Comparison of ENCODE assay signal across 16 cellular contexts in genomic region chr11:6232899-6233298, GRCh38. TPM values are rescaled to one million over a fixed set of nuclear protein-coding genes. Genes with fewer than 3 reads are reported as not detected.
A peak's percentile ranks its signal among the peaks of the same experiment; 100 is the strongest.
DNase-seq lines count a peak whose midpoint lies in the region; ATAC-seq, FAIRE-seq and TF ChIP-seq lines count a peak whose summit lies in the region.
"Had no signal": no experiment of that assay in that cellular context is flagged by ENCODE, and none has a peak within 500 bp of the region (broad histone marks: within the 10 kb centered on the region; RNA-seq: fewer than 3 reads in every experiment).

No MANE protein-coding gene starts in this region.

- H3K9me3 ChIP-seq in GM12878 (replicated peaks; ENCODE audit: control insufficient read depth, insufficient read depth, low read length), result no peaks in the 10 kb centered on the region; the same call in 2 of the 3 replicates
- H3K9me3 ChIP-seq: pancreas, SJSA1 had no signal

- H2AFZ ChIP-seq in GM12878 (ENCODE audit: control insufficient read depth, low read depth, low read length), result no peak overlapping the region

- TF ChIP-seq CTCF in HL-60 (IDR thresholded peaks at IDR 0.05; ENCODE audit: insufficient read depth, low read length) (no peak), GM12878 (IDR thresholded peaks at IDR 0.05 in 2 of 3, conservative IDR thresholded peaks at IDR 0.05 in 1 of 3; ENCODE audit: control insufficient read depth in 2 of 3, extremely low read depth in 1 of 3, insufficient read depth in 1 of 3, low read depth in 3 of 3, low read length in 3 of 3) (no peak), nephron progenitor cell (IDR thresholded peaks at IDR 0.05) (no peak)

- no TSS peak for BruUV-seq in GM12878 (replicated peaks; lab: Mats Ljungman, UMichigan)

- H3K4me1 Mint-ChIP-seq in nephron progenitor cell, result peaks cover 22% of the 10 kb centered on the region

- POLR2A ChIA-PET in GM12878 (lab: Charles Lee), result no interaction called here

- in situ Hi-C loops in GM12878 (cut with MboI), result no loop called here

- peaks cover 3% of the 10 kb centered on the region; the same call in 1 of the 2 replicates for H3K4me1 ChIP-seq in GM12878 (ENCODE audit: control insufficient read depth, insufficient read depth, low read length)
- H3K4me1 ChIP-seq: SJSA1 had no signal

- H3K4me3 ChIP-seq in HL-60 (replicated peaks; ENCODE audit: insufficient read depth, low read length), result peak overlapping the region; percentile 99
- H3K4me3 ChIP-seq in GM12878, result no peak overlapping the region
- H3K4me3 ChIP-seq: SJSA1 had no signal

- SMC1A ChIA-PET in GM12878 (lab: Charles Lee; ENCODE audit: uncharacterized antibody, unreplicated experiment), result interaction anchor here (0.9 to 4.2 kb wide), 2 partner anchors 26 to 28 kb away, joined by 3 to 12 read pairs; partner anchors contain the start of gene C11orf42

- CTCF ChIA-PET in GM12878 (lab: Yijun Ruan, JAX), result interaction anchor here (0.6 to 6.7 kb wide), 3 partner anchors 18 to 1452 kb away, joined by 3 to 55 read pairs (median 6); no protein-coding TSS in a partner anchor

- no peaks in the 10 kb centered on the region for H3K27me3 ChIP-seq in HL-60 (ENCODE audit: insufficient read depth, poor library complexity, severe bottlenecking)
- H3K27me3 ChIP-seq in GM12878 (replicated peaks in 1 of 2; ENCODE audit: control insufficient read depth in 2 of 2, insufficient read depth in 2 of 2, low read length in 1 of 2), result no peaks in the 10 kb centered on the region
- H3K27me3 ChIP-seq: pancreas, SJSA1 had no signal

- no peak for TF ChIP-seq POLR2A in GM12878 (IDR thresholded peaks at IDR 0.05; ENCODE audit: low read depth, low read length)

- no peaks in the 10 kb centered on the region for H4K20me1 ChIP-seq in GM12878 (ENCODE audit: control insufficient read depth, insufficient read depth)

- no peak overlapping the region for H3K9ac ChIP-seq in GM12878 (ENCODE audit: control insufficient read depth, insufficient read depth, low read length)

- TF ChIP-seq RAD21 in GM12878 (IDR thresholded peaks at IDR 0.05; ENCODE audit: insufficient read depth, low read depth, low read length), result no peak

- RAD21 ChIA-PET in GM12878 (lab: Charles Lee; ENCODE audit: unreplicated experiment), result no interaction called here

- no peaks in the 10 kb centered on the region for H3K36me3 ChIP-seq in GM12878 (ENCODE audit: control insufficient read depth in 2 of 2, insufficient read depth in 2 of 2, low read length in 1 of 2)
- H3K36me3 ChIP-seq: pancreas, SJSA1 had no signal

- no peaks in the 10 kb centered on the region for H3K9me3 Mint-ChIP-seq in nephron progenitor cell

- peak overlapping the region; percentile 99 for H3K4me3 Mint-ChIP-seq in nephron progenitor cell

- no peak overlapping the region for H3K27ac ChIP-seq in HL-60 (replicated peaks)
- no peak overlapping the region for H3K27ac ChIP-seq in GM12878 (ENCODE audit: control insufficient read depth, insufficient read depth)
- H3K27ac ChIP-seq: pancreas, SJSA1 had no signal

- TF ChIP-seq EP300 in GM12878 (IDR thresholded peaks at IDR 0.05; ENCODE audit: borderline replicate concordance in 1 of 2, control insufficient read depth in 1 of 2, low read depth in 2 of 2, low read length in 2 of 2), result no peak

- DNase-seq in DMS53 (lab: John Stamatoyannopoulos, UW) (peak; percentile 17), DMS53 treated with DMSO at 0.1 percent for 48 hours (lab: John Stamatoyannopoulos, UW; ENCODE audit: unreplicated experiment) (no peak), HL-60 (ENCODE audit: low read depth in 1 of 2, low spot score in 1 of 2) (no peak), GM12878 (ENCODE audit: low read depth, low spot score) (no peak), nephron progenitor cell (no peak), dedifferentiated amniotic fluid mesenchymal stem cell (ENCODE audit: extremely low spot score) (no peak)
- DNase-seq: activated CD8-positive, alpha-beta memory T cell treated with anti-CD3 and anti-CD28 coated beads for 24 hours; GDM1; islet precursor cell; pancreas had no signal

- peaks cover 5% of the 10 kb centered on the region for H3K27me3 Mint-ChIP-seq in nephron progenitor cell (ENCODE audit: low read depth, poor library complexity)

- intact Hi-C loops in GM12878 (cut with micrococcal nuclease; ENCODE audit: unreplicated experiment), result loop anchor here (10.0 kb wide), 2 partner anchors 252 to 512 kb away; partner anchors contain the start of genes ARFIP2 and TIMM10B

- peak overlapping the region; percentile 45 for H3K4me2 ChIP-seq in GM12878 (ENCODE audit: control insufficient read depth, insufficient read depth)

- ATAC-seq in GM12878 (no peak), GM21360 (IDR thresholded peaks at IDR 0.05; ENCODE audit: unreplicated experiment) (no peak), GM19395 (IDR thresholded peaks at IDR 0.05; ENCODE audit: unreplicated experiment) (no peak)
- ATAC-seq: pancreas had no signal

- H3K36me3 Mint-ChIP-seq in nephron progenitor cell (ENCODE audit: low read depth), result peaks cover 9% of the 10 kb centered on the region

- H3K79me2 ChIP-seq in GM12878 (ENCODE audit: control insufficient read depth, insufficient read depth, low read length), result peaks cover 20% of the 10 kb centered on the region

- no peak for FAIRE-seq in GM12878 (lab: Jason Lieb, UNC)
- FAIRE-seq: pancreas had no signal

- no peak overlapping the region for H3K27ac Mint-ChIP-seq in nephron progenitor cell

RNA-seq across cellular contexts. Expression of gene FHIP1B, which starts 1.5 kb away (rescaled TPM):
- total RNA-seq in GM12878 (2013; cell fraction: nucleolus; rRNA removed), result 44.9 and 53.5 TPM in 2 replicates
- 12.0 and 16.0 TPM in 2 replicates for total RNA-seq in GM12878 (2014; rRNA removed)
- 7.4 and 8.8 TPM in 2 replicates for total RNA-seq in GM12878 (2014; rRNA removed; fragmentation: Illumina TruSeq; extraction: Trizol)
- 14.9 and 17.0 TPM in 2 replicates for total RNA-seq in GM12878 (2021)
- 10.5 TPM for polyA plus RNA-seq in GM12878 (2011; ENCODE audit: low read depth)
- polyA plus RNA-seq in GM12878 (2011; rRNA removed), result 18.1 and 28.1 TPM in 2 replicates
- polyA plus RNA-seq in GM12878 (2011; cell fraction: cytosol; rRNA removed), result 38.7 and 45.4 TPM in 2 replicates
- 186 and 193 TPM in 2 replicates for polyA plus RNA-seq in GM12878 (2011; cell fraction: nucleus; rRNA removed)
- polyA plus RNA-seq in GM12878 (2012), result 12.9 and 13.4 TPM in 2 replicates
- 7.7 and 11.6 TPM in 2 replicates for polyA plus RNA-seq in GM12878 (2014; fragmentation: Illumina TruSeq; extraction: Trizol)
- 1 to 10 TPM in 1 of 2 experiments, under 1 TPM in 1; 0.90 to 1.3 TPM for polyA plus RNA-seq in GM12878 (2014; fragmentation: Nextera tagmentation; extraction: Ambion mirVana)
- polyA plus RNA-seq in GM12878 (2014; rRNA removed), result 24.6 and 25.3 TPM in 2 replicates
- 10 to 100 TPM in 1 of 2 experiments, 1 to 10 TPM in 1; 7.8 to 10.7 TPM for polyA plus RNA-seq in GM12878 (2016; fragmentation: Nextera tagmentation; extraction: Ambion mirVana)
- 29.3 and 35.3 TPM in 2 replicates for polyA minus RNA-seq in GM12878 (2011; rRNA and poly(A)+ RNA removed)
- 6.4 and 7.8 TPM in 2 replicates for polyA minus RNA-seq in GM12878 (2011; cell fraction: cytosol; rRNA and poly(A)+ RNA removed)
- 41.0 and 53.2 TPM in 2 replicates for polyA minus RNA-seq in GM12878 (2011; cell fraction: nucleus; rRNA and poly(A)+ RNA removed)

RNA-seq across cellular contexts. Expression of gene CNGA4, which starts 6.0 kb away (rescaled TPM):
- total RNA-seq in GM12878 (2013; cell fraction: nucleolus; rRNA removed), result 0.24 and 0.46 TPM in 2 replicates
- 0.06 and 0.11 TPM in 2 replicates for total RNA-seq in GM12878 (2014; rRNA removed)
- total RNA-seq in GM12878 (2014; rRNA removed; fragmentation: Illumina TruSeq; extraction: Trizol), result not detected in 2 replicates
- 0.10 TPM in 1 of 2 replicates, not detected in the other for total RNA-seq in GM12878 (2021)
- not detected for polyA plus RNA-seq in GM12878 (2011; ENCODE audit: low read depth)
- 0.12 and 0.26 TPM in 2 replicates for polyA plus RNA-seq in GM12878 (2011; rRNA removed)
- polyA plus RNA-seq in GM12878 (2011; cell fraction: cytosol; rRNA removed), result 0.22 and 0.23 TPM in 2 replicates
- 0.35 and 0.55 TPM in 2 replicates for polyA plus RNA-seq in GM12878 (2011; cell fraction: nucleus; rRNA removed)
- 0.20 and 0.28 TPM in 2 replicates for polyA plus RNA-seq in GM12878 (2012)
- polyA plus RNA-seq in GM12878 (2014; fragmentation: Illumina TruSeq; extraction: Trizol), result 0.07 and 0.13 TPM in 2 replicates
- not detected for polyA plus RNA-seq in GM12878 (2014; fragmentation: Nextera tagmentation; extraction: Ambion mirVana)
- 0.05 and 0.08 TPM in 2 replicates for polyA plus RNA-seq in GM12878 (2014; rRNA removed)
- not detected for polyA plus RNA-seq in GM12878 (2016; fragmentation: Nextera tagmentation; extraction: Ambion mirVana)
- polyA minus RNA-seq in GM12878 (2011; rRNA and poly(A)+ RNA removed), result 0.31 and 0.37 TPM in 2 replicates
- polyA minus RNA-seq in GM12878 (2011; cell fraction: cytosol; rRNA and poly(A)+ RNA removed), result not detected in 2 replicates
- 0.24 and 0.38 TPM in 2 replicates for polyA minus RNA-seq in GM12878 (2011; cell fraction: nucleus; rRNA and poly(A)+ RNA removed)
- total RNA-seq: A172, LHCN-M2, SJSA1 had no signal

RNA-seq across cellular contexts. Expression of gene CCKBR, which starts 26.7 kb away (rescaled TPM):
- total RNA-seq in GM12878 (2013; cell fraction: nucleolus; rRNA removed), result not detected in 2 replicates
- total RNA-seq in GM12878 (2014; rRNA removed) (not detected in 2 replicates), GM12878 (2014; rRNA removed; fragmentation: Illumina TruSeq; extraction: Trizol) (not detected in 2 replicates), GM12878 (2021) (not detected in 2 replicates)
- not detected for polyA plus RNA-seq in GM12878 (2011; ENCODE audit: low read depth)
- polyA plus RNA-seq in GM12878 (2011; rRNA removed) (not detected in 2 replicates), GM12878 (2014; fragmentation: Illumina TruSeq; extraction: Trizol) (not detected in 2 replicates), GM12878 (2014; fragmentation: Nextera tagmentation; extraction: Ambion mirVana) (not detected), GM12878 (2014; rRNA removed) (not detected in 2 replicates), GM12878 (2016; fragmentation: Nextera tagmentation; extraction: Ambion mirVana) (not detected)
- not detected in 2 replicates for polyA plus RNA-seq in GM12878 (2011; cell fraction: cytosol; rRNA removed)
- not detected in 2 replicates for polyA plus RNA-seq in GM12878 (2011; cell fraction: nucleus; rRNA removed)
- not detected in 2 replicates for polyA plus RNA-seq in GM12878 (2012)
- polyA minus RNA-seq in GM12878 (2011; rRNA and poly(A)+ RNA removed), result not detected in 2 replicates
- not detected in 2 replicates for polyA minus RNA-seq in GM12878 (2011; cell fraction: cytosol; rRNA and poly(A)+ RNA removed)
- polyA minus RNA-seq in GM12878 (2011; cell fraction: nucleus; rRNA and poly(A)+ RNA removed), result not detected in 2 replicates
- total RNA-seq: A172, LHCN-M2, SJSA1 had no signal

RNA-seq across cellular contexts. Expression of gene C11orf42, which starts 27.5 kb away (rescaled TPM):
- not detected in 2 replicates for total RNA-seq in GM12878 (2013; cell fraction: nucleolus; rRNA removed)
- not detected in 2 replicates for total RNA-seq in GM12878 (2014; rRNA removed)
- total RNA-seq in GM12878 (2014; rRNA removed; fragmentation: Illumina TruSeq; extraction: Trizol), result not detected in 2 replicates
- total RNA-seq in GM12878 (2021), result not detected in 2 replicates
- not detected for polyA plus RNA-seq in GM12878 (2011; ENCODE audit: low read depth)
- polyA plus RNA-seq in GM12878 (2011; rRNA removed), result not detected in 2 replicates
- not detected in 2 replicates for polyA plus RNA-seq in GM12878 (2011; cell fraction: cytosol; rRNA removed)
- not detected in 2 replicates for polyA plus RNA-seq in GM12878 (2011; cell fraction: nucleus; rRNA removed)
- 0.13 TPM in 1 of 2 replicates, not detected in the other for polyA plus RNA-seq in GM12878 (2012)
- not detected in 2 replicates for polyA plus RNA-seq in GM12878 (2014; fragmentation: Illumina TruSeq; extraction: Trizol)
- not detected for polyA plus RNA-seq in GM12878 (2014; fragmentation: Nextera tagmentation; extraction: Ambion mirVana)
- not detected in 2 replicates for polyA plus RNA-seq in GM12878 (2014; rRNA removed)
- under 1 TPM in 1 of 2 experiments, not detected in 1; 0.19 TPM for polyA plus RNA-seq in GM12878 (2016; fragmentation: Nextera tagmentation; extraction: Ambion mirVana)
- polyA minus RNA-seq in GM12878 (2011; rRNA and poly(A)+ RNA removed), result not detected in 2 replicates
- not detected in 2 replicates for polyA minus RNA-seq in GM12878 (2011; cell fraction: cytosol; rRNA and poly(A)+ RNA removed)
- polyA minus RNA-seq in GM12878 (2011; cell fraction: nucleus; rRNA and poly(A)+ RNA removed), result not detected in 2 replicates
- total RNA-seq: A172, LHCN-M2, pancreas, SJSA1 had no signal
- polyA plus RNA-seq: pancreas, thymus had no signal

RNA-seq across cellular contexts. Expression of gene OR52W1, which starts 33.9 kb away (rescaled TPM):
- total RNA-seq in GM12878 (2013; cell fraction: nucleolus; rRNA removed), result not detected in 2 replicates
- total RNA-seq in GM12878 (2014; rRNA removed), result not detected in 2 replicates
- total RNA-seq in GM12878 (2014; rRNA removed; fragmentation: Illumina TruSeq; extraction: Trizol), result not detected in 2 replicates
- total RNA-seq in GM12878 (2021), result not detected in 2 replicates
- not detected for polyA plus RNA-seq in GM12878 (2011; ENCODE audit: low read depth)
- polyA plus RNA-seq in GM12878 (2011; rRNA removed), result not detected in 2 replicates
- polyA plus RNA-seq in GM12878 (2011; cell fraction: cytosol; rRNA removed), result not detected in 2 replicates
- not detected in 2 replicates for polyA plus RNA-seq in GM12878 (2011; cell fraction: nucleus; rRNA removed)
- not detected in 2 replicates for polyA plus RNA-seq in GM12878 (2012)
- not detected in 2 replicates for polyA plus RNA-seq in GM12878 (2014; fragmentation: Illumina TruSeq; extraction: Trizol)
- polyA plus RNA-seq in GM12878 (2014; fragmentation: Nextera tagmentation; extraction: Ambion mirVana), result not detected
- polyA plus RNA-seq in GM12878 (2014; rRNA removed), result not detected in 2 replicates
- polyA plus RNA-seq in GM12878 (2016; fragmentation: Nextera tagmentation; extraction: Ambion mirVana), result not detected
- not detected in 2 replicates for polyA minus RNA-seq in GM12878 (2011; rRNA and poly(A)+ RNA removed)
- not detected in 2 replicates for polyA minus RNA-seq in GM12878 (2011; cell fraction: cytosol; rRNA and poly(A)+ RNA removed)
- polyA minus RNA-seq in GM12878 (2011; cell fraction: nucleus; rRNA and poly(A)+ RNA removed), result not detected in 2 replicates
- total RNA-seq: A172, LHCN-M2, pancreas, SJSA1 had no signal
- polyA plus RNA-seq: pancreas had no signal
